ENCODE assay signal across 15 cellular contexts in the genomic region with DNA sequence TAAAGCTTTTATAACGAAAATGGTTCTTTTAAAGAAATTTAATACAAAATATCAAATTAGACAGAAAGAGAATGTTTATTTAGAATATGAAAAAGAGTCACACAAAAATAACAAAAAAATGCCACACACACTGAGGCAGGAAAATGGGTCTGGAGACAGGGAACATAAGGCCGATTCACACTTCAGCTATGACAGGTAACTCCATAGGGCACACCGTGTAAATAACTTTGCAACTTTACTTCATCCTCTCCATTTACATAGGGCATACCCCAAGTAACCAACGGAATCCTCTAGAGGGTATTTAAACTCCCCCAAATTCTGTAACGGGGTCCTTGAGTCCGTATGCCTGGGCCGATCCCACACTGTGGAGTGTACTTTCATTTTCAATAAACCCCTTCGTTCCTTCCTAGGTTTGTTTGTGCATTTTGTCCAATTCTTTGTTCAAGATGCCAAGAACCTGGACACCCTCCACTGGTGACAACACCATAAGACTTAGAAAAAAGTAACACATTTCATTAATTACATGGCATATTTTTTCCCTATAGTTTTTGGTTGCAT. TPM values are rescaled to one million over a fixed set of nuclear protein-coding genes. Genes with fewer than 3 reads are reported as not detected.
DNase-seq lines count a peak whose midpoint lies in the region; ATAC-seq, FAIRE-seq and TF ChIP-seq lines count a peak whose summit lies in the region.
"Had no signal": no experiment of that assay in that cellular context is flagged by ENCODE, and none has a peak within 500 bp of the region (broad histone marks: within the 10 kb centered on the region; RNA-seq: fewer than 3 reads in every experiment).

No MANE protein-coding gene starts in this region.

- POLR2A ChIA-PET in HepG2 (lab: Yijun Ruan, JAX), result no interaction called here

- H3K36me3 ChIP-seq in HepG2 (replicated peaks in 1 of 2; ENCODE audit: control insufficient read depth in 1 of 2, insufficient read depth in 2 of 2, low read length in 2 of 2) (no peaks in the 10 kb centered on the region), right lobe of liver (no peaks in the 10 kb centered on the region), OCI-LY3 (replicated peaks; ENCODE audit: low read depth, low read length) (no peaks in the 10 kb centered on the region), neural progenitor cell (no peaks in the 10 kb centered on the region)
- H3K36me3 ChIP-seq: BLaER1 treated with 17β-estradiol and CSF1 and Interleukin-3, amounts not matched to agents 10 nM and 100 nM had no signal

- no peak overlapping the region for H2AFZ ChIP-seq in HepG2 (ENCODE audit: low read length)
- H2AFZ ChIP-seq in OCI-LY3 (ENCODE audit: low read depth, low read length), result no peak overlapping the region
- H2AFZ ChIP-seq in neural progenitor cell (replicated peaks), result no peak overlapping the region

- H3K27ac ChIP-seq in HepG2 (ENCODE audit: extremely low read length, insufficient read depth, low read length) (no peak overlapping the region), right lobe of liver (no peak overlapping the region), OCI-LY3 (ENCODE audit: low read length) (no peak overlapping the region), neural progenitor cell (no peak overlapping the region)
- H3K27ac ChIP-seq: BLaER1 treated with 17β-estradiol and CSF1 and Interleukin-3, amounts not matched to agents 10 nM and 100 nM had no signal

- H3K36me3 Mint-ChIP-seq in neural progenitor cell, result no peaks in the 10 kb centered on the region
- H3K36me3 Mint-ChIP-seq: CD4-positive, CD25-positive, alpha-beta regulatory T cell had no signal

- no peak overlapping the region for H3K4me3 Mint-ChIP-seq in neural progenitor cell
- H3K4me3 Mint-ChIP-seq: CD4-positive, CD25-positive, alpha-beta regulatory T cell had no signal

- intact Hi-C loops in HepG2 (cut with micrococcal nuclease; ENCODE audit: unreplicated experiment) (no loop called here), right lobe of liver (cut with DNase I) (no loop called here)

- in situ Hi-C loops in HepG2 (cut with HindIII; ENCODE audit: extremely low pct_ligation_motif_present, low pct_unique_long_range_greater_than_20kb), result no loop called here

- H3K27ac Mint-ChIP-seq in neural progenitor cell, result peak overlapping the region; percentile 3
- H3K27ac Mint-ChIP-seq: CD4-positive, CD25-positive, alpha-beta regulatory T cell had no signal

- H3K4me3 ChIP-seq in HepG2 (replicated peaks in 1 of 3; ENCODE audit: insufficient read depth in 1 of 3, low read depth in 2 of 3, low read length in 3 of 3) (peak overlapping the region; percentile 12 to 41 (median 32); a peak in 3 of 6 replicates), right lobe of liver (no peak overlapping the region), OCI-LY3 (ENCODE audit: low read length) (peak overlapping the region; percentile 27), neural progenitor cell (no peak overlapping the region)
- H3K4me3 ChIP-seq: BLaER1 treated with 17β-estradiol and CSF1 and Interleukin-3, amounts not matched to agents 10 nM and 100 nM had no signal

- H3K4me1 ChIP-seq in HepG2 (ENCODE audit: insufficient read depth, low read length) (no peaks in the 10 kb centered on the region), right lobe of liver (no peaks in the 10 kb centered on the region), OCI-LY3 (ENCODE audit: low read length) (peaks cover 20% of the 10 kb centered on the region), neural progenitor cell (no peaks in the 10 kb centered on the region)
- H3K4me1 ChIP-seq: BLaER1 treated with 17β-estradiol and CSF1 and Interleukin-3, amounts not matched to agents 10 nM and 100 nM had no signal

- TF ChIP-seq POLR2A in HepG2 (IDR thresholded peaks at IDR 0.05; ENCODE audit: insufficient read depth in 1 of 2, low read depth in 2 of 2, low read length in 2 of 2) (no peak), right lobe of liver (IDR thresholded peaks at IDR 0.05) (no peak)

- TF ChIP-seq EP300 in HepG2 (IDR thresholded peaks at IDR 0.05; ENCODE audit: low read depth in 2 of 2, low read length in 2 of 2) (no peak), HepG2 (CRISPR knock-in tag; IDR thresholded peaks at IDR 0.05; ENCODE audit: borderline replicate concordance) (no peak)

- H3K9ac ChIP-seq in HepG2 (ENCODE audit: insufficient read depth, low read depth, low read length) (peak overlapping the region; percentile 30; the same call in 1 of the 2 replicates), OCI-LY3 (ENCODE audit: low read length) (no peak overlapping the region), neural progenitor cell (no peak overlapping the region)
- H3K9ac ChIP-seq: BLaER1 treated with 17β-estradiol and CSF1 and Interleukin-3, amounts not matched to agents 10 nM and 100 nM had no signal

- no peaks in the 10 kb centered on the region for H3F3A ChIP-seq in neural progenitor cell (ENCODE audit: low read depth)

- TF ChIP-seq CTCF in HepG2 (CRISPR knock-in tag; IDR thresholded peaks at IDR 0.05), result no peak
- TF ChIP-seq CTCF in right lobe of liver (IDR thresholded peaks at IDR 0.05), result no peak
- TF ChIP-seq CTCF in OCI-LY3 (IDR thresholded peaks at IDR 0.05; ENCODE audit: low read depth, low read length), result no peak
- no peak for TF ChIP-seq CTCF in neural progenitor cell (IDR thresholded peaks at IDR 0.05)

- H4K20me1 ChIP-seq in HepG2 (ENCODE audit: insufficient read depth, low read length) (no peaks in the 10 kb centered on the region), OCI-LY3 (ENCODE audit: insufficient read depth, low read length) (no peaks in the 10 kb centered on the region), neural progenitor cell (ENCODE audit: low read depth) (no peaks in the 10 kb centered on the region)
- H4K20me1 ChIP-seq: BLaER1 treated with 17β-estradiol and CSF1 and Interleukin-3, amounts not matched to agents 10 nM and 100 nM had no signal

- H3K79me2 ChIP-seq in HepG2 (ENCODE audit: insufficient read depth, low read length) (no peaks in the 10 kb centered on the region), OCI-LY3 (ENCODE audit: low read length) (no peaks in the 10 kb centered on the region), neural progenitor cell (ENCODE audit: low read depth) (no peaks in the 10 kb centered on the region)

- no peaks in the 10 kb centered on the region for H3K4me1 Mint-ChIP-seq in neural progenitor cell
- H3K4me1 Mint-ChIP-seq: CD4-positive, CD25-positive, alpha-beta regulatory T cell had no signal

- CTCF ChIA-PET in HepG2 (lab: Yijun Ruan, JAX; ENCODE audit: low intra/inter-chr PET ratio, low total read pairs), result no interaction called here

- no TSS peak for BruUV-seq in HepG2 (replicated peaks; lab: Mats Ljungman, UMichigan)

- ATAC-seq in HepG2, result peak; percentile 35
- no peak for ATAC-seq in right lobe of liver
- ATAC-seq in GM18517 (IDR thresholded peaks at IDR 0.05; ENCODE audit: unreplicated experiment), result no peak
- ATAC-seq in HG03342 (IDR thresholded peaks at IDR 0.05; ENCODE audit: unreplicated experiment), result no peak
- ATAC-seq in GM18909 (IDR thresholded peaks at IDR 0.05; ENCODE audit: poor library complexity, unreplicated experiment), result no peak
- ATAC-seq: HCT116 had no signal

- TF ChIP-seq RAD21 in HepG2 (CRISPR knock-in tag; IDR thresholded peaks at IDR 0.05), result no peak

- 3% methylated on average over 8 of the region's 8 CpGs for WGBS in HepG2 (ENCODE audit: low lambda C conversion rate)
- WGBS in right lobe of liver (ENCODE audit: insufficient coverage, low coverage, low lambda C conversion rate, missing lambda C conversion rate), result 61% methylated on average over 8 of the region's 8 CpGs

- H3K9me3 ChIP-seq in HepG2 (ENCODE audit: low read length) (no peaks in the 10 kb centered on the region), right lobe of liver (no peaks in the 10 kb centered on the region), OCI-LY3 (ENCODE audit: insufficient read depth, low read length) (no peaks in the 10 kb centered on the region), neural progenitor cell (ENCODE audit: low read depth) (no peaks in the 10 kb centered on the region)
- H3K9me3 ChIP-seq: BLaER1 treated with 17β-estradiol and CSF1 and Interleukin-3, amounts not matched to agents 10 nM and 100 nM had no signal

- H3K4me2 ChIP-seq in HepG2 (ENCODE audit: low read depth, low read length), result peak overlapping the region; percentile 54
- H3K4me2 ChIP-seq in OCI-LY3 (ENCODE audit: low read length), result peak overlapping the region; percentile 34
- no peak overlapping the region for H3K4me2 ChIP-seq in neural progenitor cell
- H3K4me2 ChIP-seq: BLaER1 treated with 17β-estradiol and CSF1 and Interleukin-3, amounts not matched to agents 10 nM and 100 nM had no signal

- H3K27me3 ChIP-seq in HepG2 (ENCODE audit: control insufficient read depth in 1 of 2, insufficient read depth in 2 of 2, low read length in 2 of 2), result no peaks in the 10 kb centered on the region
- H3K27me3 ChIP-seq in right lobe of liver, result no peaks in the 10 kb centered on the region
- H3K27me3 ChIP-seq in OCI-LY3 (ENCODE audit: low read depth, low read length), result no peaks in the 10 kb centered on the region
- no peaks in the 10 kb centered on the region for H3K27me3 ChIP-seq in neural progenitor cell
- H3K27me3 ChIP-seq: BLaER1 treated with 17β-estradiol and CSF1 and Interleukin-3, amounts not matched to agents 10 nM and 100 nM had no signal

- no peak for FAIRE-seq in HepG2 (lab: Jason Lieb, UNC)
- FAIRE-seq: H54 had no signal

- no peaks in the 10 kb centered on the region for H3K9me3 Mint-ChIP-seq in neural progenitor cell

- DNase-seq in HepG2 (ENCODE audit: low spot score) (no peak), right lobe of liver (no peak), neural progenitor cell (ENCODE audit: low spot score) (no peak)
- DNase-seq: 8988T; ACHN; CD4-positive, CD25-positive, alpha-beta regulatory T cell; DMS53; GF-D8 had no signal

- no peaks in the 10 kb centered on the region for H3K27me3 Mint-ChIP-seq in neural progenitor cell (ENCODE audit: insufficient read depth, low read depth)
- H3K27me3 Mint-ChIP-seq: CD4-positive, CD25-positive, alpha-beta regulatory T cell had no signal

RNA-seq across cellular contexts. Expression of gene PTGS2, which starts 23.1 kb away (rescaled TPM):
- total RNA-seq in HepG2 (2016; rRNA removed; fragmentation: Illumina TruSeq; extraction: Trizol) (not detected in 2 replicates), right lobe of liver (1 to 10 TPM in 1 of 6 experiments, under 1 TPM in 5; 0.09 to 3.0 (median 0.42) TPM), neural progenitor cell (ENCODE audit: low replicate concordance) (0.03 and 0.37 TPM in 2 replicates)
- not detected in 2 replicates for total RNA-seq in HepG2 (2016; cell fraction: cytosol; rRNA removed; fragmentation: Illumina TruSeq; extraction: Trizol; ENCODE audit: low read depth)
- not detected in 2 replicates for total RNA-seq in HepG2 (2016; cell fraction: insoluble cytoplasmic fraction; rRNA removed; fragmentation: Illumina TruSeq; extraction: Trizol)
- not detected in 2 replicates for total RNA-seq in HepG2 (2016; cell fraction: membrane; rRNA removed; fragmentation: Illumina TruSeq; extraction: Trizol)
- total RNA-seq in HepG2 (2016; cell fraction: nucleus; rRNA removed; fragmentation: Illumina TruSeq; extraction: Trizol), result not detected in 2 replicates
- polyA plus RNA-seq in HepG2 (2011; rRNA removed), result not detected in 2 replicates
- polyA plus RNA-seq in HepG2 (2011; cell fraction: cytosol; rRNA removed), result not detected in 2 replicates
- not detected in 2 replicates for polyA plus RNA-seq in HepG2 (2011; cell fraction: nucleus; rRNA removed)
- not detected in 2 replicates for polyA plus RNA-seq in HepG2 (2012)
- polyA plus RNA-seq in HepG2 (2016; cell fraction: cytosol; fragmentation: Illumina TruSeq; extraction: Trizol; ENCODE audit: low read depth), result not detected in 2 replicates
- not detected in 2 replicates for polyA plus RNA-seq in HepG2 (2016; cell fraction: insoluble cytoplasmic fraction; fragmentation: Illumina TruSeq; extraction: Trizol; ENCODE audit: low read depth)
- polyA plus RNA-seq in HepG2 (2016; cell fraction: membrane; fragmentation: Illumina TruSeq; extraction: Trizol; ENCODE audit: low read depth), result not detected in 2 replicates
- not detected in 2 replicates for polyA plus RNA-seq in HepG2 (2016; cell fraction: nucleus; fragmentation: Illumina TruSeq; extraction: Trizol; ENCODE audit: insufficient read depth, low read depth)
- polyA minus RNA-seq in HepG2 (2011; rRNA and poly(A)+ RNA removed; ENCODE audit: low replicate concordance), result 34.7 TPM in 1 of 2 replicates, not detected in the other
- not detected in 2 replicates for polyA minus RNA-seq in HepG2 (2011; cell fraction: cytosol; rRNA and poly(A)+ RNA removed)
- 0.26 TPM in 1 of 2 replicates, not detected in the other for polyA minus RNA-seq in HepG2 (2011; cell fraction: nucleus; rRNA and poly(A)+ RNA removed)

Comparison
In these comparisons a context has a peak if more than half of its experiments do, and no peak if none do; other contexts are left out.
1. H3K4me3 ChIP-seq: peak in HepG2 (3 of 3) and OCI-LY3 (single experiment); none in right lobe of liver (0 of 3) and neural progenitor cell (single experiment).